ENCODE assay signal across 18 cellular contexts in the genomic region with DNA sequence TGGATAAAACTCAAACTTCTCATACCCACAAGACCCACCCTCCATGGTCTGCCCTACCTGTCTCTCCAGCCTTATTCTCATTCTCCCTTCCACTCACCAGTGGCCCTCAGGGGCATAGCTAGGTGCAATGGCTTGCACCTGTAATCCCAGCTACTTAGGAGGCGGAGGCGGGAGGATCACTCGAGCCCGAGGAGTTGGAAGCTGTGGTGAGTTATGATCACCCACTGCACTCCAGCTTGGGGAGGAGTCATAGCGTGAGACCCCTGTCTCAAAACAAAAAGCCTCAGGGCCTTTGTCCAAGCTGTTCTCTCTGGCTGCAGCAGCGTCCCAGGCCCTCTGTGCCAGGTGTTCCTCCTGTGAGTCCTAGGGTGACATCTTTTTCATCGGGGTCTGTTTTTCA. TPM values are rescaled to one million over a fixed set of nuclear protein-coding genes. Genes with fewer than 3 reads are reported as not detected.
DNase-seq lines count a peak whose midpoint lies in the region; ATAC-seq and TF ChIP-seq lines count a peak whose summit lies in the region.
"Had no signal": no experiment of that assay in that cellular context is flagged by ENCODE, and none has a peak within 500 bp of the region (broad histone marks: within the 10 kb centered on the region; RNA-seq: fewer than 3 reads in every experiment).

No MANE protein-coding gene starts in this region.

- no peak for ATAC-seq in T-helper 17 cell
- ATAC-seq in effector memory CD8-positive, alpha-beta T cell (replicated peaks): no peak
- ATAC-seq in natural killer cell treated with Interleukin-12 subunit alpha and Interleukin-12 subunit beta and Interleukin-15 and Interleukin-18, amount 100 ng/mL, for 72 hours: no peak
- ATAC-seq in GM21619 (IDR thresholded peaks at IDR 0.05; ENCODE audit: unreplicated experiment): no peak

- H3K36me3 Mint-ChIP-seq in CD8-positive, alpha-beta memory T cell: peaks cover 0 to 3% (median 0%) of the 10 kb centered on the region in 3 donors
- H3K36me3 Mint-ChIP-seq in T-helper 17 cell (ENCODE audit: low read depth): no peaks in the 10 kb centered on the region
- peaks cover 9% of the 10 kb centered on the region for H3K36me3 Mint-ChIP-seq in effector memory CD8-positive, alpha-beta T cell (ENCODE audit: insufficient read depth)
- H3K36me3 Mint-ChIP-seq in natural killer cell treated with Interleukin-12 subunit alpha and Interleukin-12 subunit beta and Interleukin-15 and Interleukin-18, amount 100 ng/mL, for 72 hours: no peaks in the 10 kb centered on the region
- H3K36me3 Mint-ChIP-seq: CD4-positive, CD25-positive, alpha-beta regulatory T cell had no signal

- no peak for DNase-seq in CD8-positive, alpha-beta memory T cell
- no peak for DNase-seq in T-helper 17 cell
- DNase-seq in effector memory CD8-positive, alpha-beta T cell: no peak
- DNase-seq in natural killer cell treated with Interleukin-12 subunit alpha and Interleukin-12 subunit beta and Interleukin-15 and Interleukin-18, amount 100 ng/mL, for 72 hours (ENCODE audit: low spot score): no peak
- no peak for DNase-seq in transverse colon
- DNase-seq in lower leg skin (ENCODE audit: low spot score in 2 of 2): no peak
- no peak for DNase-seq in effector CD8-positive, alpha-beta T cell (lab: John Stamatoyannopoulos, UW)
- DNase-seq: BE2C; C1 segment of cervical spinal cord; Caco-2; CD4-positive, CD25-positive, alpha-beta regulatory T cell; GM23248 had no signal

- TF ChIP-seq EP300 in transverse colon (IDR thresholded peaks at IDR 0.05; ENCODE audit: low read depth): no peak

- no peak overlapping the region for H3K4me3 ChIP-seq in CD8-positive, alpha-beta memory T cell (ENCODE audit: low read length)
- no peak overlapping the region for H3K4me3 ChIP-seq in transverse colon
- H3K4me3 ChIP-seq in lower leg skin (ENCODE audit: low read depth, poor library complexity, severe bottlenecking): no peak overlapping the region
- H3K4me3 ChIP-seq: GM23248, HAP-1 had no signal

- CTCF ChIA-PET in CD8-positive, alpha-beta memory T cell (lab: Charles Lee): no interaction called here

- no peaks in the 10 kb centered on the region for H3K27me3 ChIP-seq in CD8-positive, alpha-beta memory T cell (ENCODE audit: insufficient read depth, low read length, poor library complexity, severe bottlenecking)
- H3K27me3 ChIP-seq in transverse colon: no peaks in the 10 kb centered on the region
- H3K27me3 ChIP-seq: BE2C had no signal

- peaks cover 39 to 63% (median 57%) of the 10 kb centered on the region in 3 donors for H3K4me1 Mint-ChIP-seq in CD8-positive, alpha-beta memory T cell
- H3K4me1 Mint-ChIP-seq in T-helper 17 cell: peaks cover 24% of the 10 kb centered on the region
- H3K4me1 Mint-ChIP-seq in effector memory CD8-positive, alpha-beta T cell (ENCODE audit: low read depth in 2 of 2): peaks cover 37 to 39% of the 10 kb centered on the region in 2 donors
- H3K4me1 Mint-ChIP-seq in natural killer cell treated with Interleukin-12 subunit alpha and Interleukin-12 subunit beta and Interleukin-15 and Interleukin-18, amount 100 ng/mL, for 72 hours (ENCODE audit: low read depth in 2 of 2): peaks cover 43 to 44% of the 10 kb centered on the region in 2 donors

- TF ChIP-seq CTCF in transverse colon (IDR thresholded peaks at IDR 0.05) (no peak), lower leg skin (IDR thresholded peaks at IDR 0.05) (no peak)

- POLR2A ChIA-PET in CD8-positive, alpha-beta memory T cell (lab: Charles Lee): no interaction called here

- H3K9me3 ChIP-seq in CD8-positive, alpha-beta memory T cell (ENCODE audit: low read length): no peaks in the 10 kb centered on the region
- H3K9me3 ChIP-seq in T-helper 17 cell (ENCODE audit: control insufficient read depth, low read length, poor library complexity, severe bottlenecking) (no peaks in the 10 kb centered on the region), transverse colon (no peaks in the 10 kb centered on the region)
- H3K9me3 ChIP-seq: BE2C, Caco-2, HAP-1 had no signal

- TF ChIP-seq POLR2A in transverse colon (IDR thresholded peaks at IDR 0.05): no peak
- no peak for TF ChIP-seq POLR2A in lower leg skin (IDR thresholded peaks at IDR 0.05)

- H3K27me3 Mint-ChIP-seq in CD8-positive, alpha-beta memory T cell: peaks cover 0 to 2% of the 10 kb centered on the region in 2 donors
- H3K27me3 Mint-ChIP-seq in T-helper 17 cell: no peaks in the 10 kb centered on the region
- H3K27me3 Mint-ChIP-seq in effector memory CD8-positive, alpha-beta T cell: no peaks in the 10 kb centered on the region
- H3K27me3 Mint-ChIP-seq in natural killer cell treated with Interleukin-12 subunit alpha and Interleukin-12 subunit beta and Interleukin-15 and Interleukin-18, amount 100 ng/mL, for 72 hours: no peaks in the 10 kb centered on the region
- H3K27me3 Mint-ChIP-seq: CD4-positive, CD25-positive, alpha-beta regulatory T cell had no signal

- in situ Hi-C loops in transverse colon (cut with MboI; ENCODE audit: low pct_ligation_motif_present in 1 of 4, low pct_unique_long_range_greater_than_20kb in 1 of 4, low sequenced_read_pairs in 3 of 4): no loop called here

- H3K4me3 Mint-ChIP-seq in CD8-positive, alpha-beta memory T cell: no peak overlapping the region
- H3K4me3 Mint-ChIP-seq in T-helper 17 cell: no peak overlapping the region
- peak overlapping the region in 1 of 2 donors; percentile 29 for H3K4me3 Mint-ChIP-seq in effector memory CD8-positive, alpha-beta T cell
- peak overlapping the region; percentile 40 for H3K4me3 Mint-ChIP-seq in natural killer cell treated with Interleukin-12 subunit alpha and Interleukin-12 subunit beta and Interleukin-15 and Interleukin-18, amount 100 ng/mL, for 72 hours
- H3K4me3 Mint-ChIP-seq: CD4-positive, CD25-positive, alpha-beta regulatory T cell had no signal

- no peak overlapping the region for H3K27ac ChIP-seq in CD8-positive, alpha-beta memory T cell (ENCODE audit: low read depth, low read length)
- H3K27ac ChIP-seq in transverse colon: no peak overlapping the region
- H3K27ac ChIP-seq: GM23248, HL-60 had no signal

- H3K9me3 Mint-ChIP-seq in CD8-positive, alpha-beta memory T cell: no peaks in the 10 kb centered on the region
- H3K9me3 Mint-ChIP-seq in effector memory CD8-positive, alpha-beta T cell: no peaks in the 10 kb centered on the region
- no peaks in the 10 kb centered on the region for H3K9me3 Mint-ChIP-seq in natural killer cell treated with Interleukin-12 subunit alpha and Interleukin-12 subunit beta and Interleukin-15 and Interleukin-18, amount 100 ng/mL, for 72 hours
- H3K9me3 Mint-ChIP-seq: CD4-positive, CD25-positive, alpha-beta regulatory T cell had no signal

- intact Hi-C loops in transverse colon (cut with DNase I; ENCODE audit: low total_unique reads): no loop called here
- intact Hi-C loops in lower leg skin (cut with DNase I; ENCODE audit: low total_unique reads): no loop called here

- whole genome bisulfite sequencing in transverse colon (ENCODE audit: low coverage in 1 of 2), 2 donors: 85% methylated on average over 7 of the region's 7 CpGs; no CpG with 5 or more reads in 1 of the 2 donors
- WGBS in lower leg skin, 2 donors: 73 to 83% methylated on average over 7 of the region's 7 CpGs

- no peaks in the 10 kb centered on the region for H3K36me3 ChIP-seq in CD8-positive, alpha-beta memory T cell (ENCODE audit: insufficient read depth, low read length)
- no peaks in the 10 kb centered on the region for H3K36me3 ChIP-seq in transverse colon
- H3K36me3 ChIP-seq: BE2C, HAP-1 had no signal

- H3K4me1 ChIP-seq in CD8-positive, alpha-beta memory T cell (ENCODE audit: insufficient read depth, low read length): peaks cover 41% of the 10 kb centered on the region
- H3K4me1 ChIP-seq in transverse colon: no peaks in the 10 kb centered on the region
- H3K4me1 ChIP-seq: BE2C, Caco-2, HAP-1 had no signal

- peak overlapping the region; percentile 40 to 94 (median 64) for H3K27ac Mint-ChIP-seq in CD8-positive, alpha-beta memory T cell
- peak overlapping the region; percentile 73 for H3K27ac Mint-ChIP-seq in T-helper 17 cell
- peak overlapping the region; percentile 92 to 96 for H3K27ac Mint-ChIP-seq in effector memory CD8-positive, alpha-beta T cell
- H3K27ac Mint-ChIP-seq in natural killer cell treated with Interleukin-12 subunit alpha and Interleukin-12 subunit beta and Interleukin-15 and Interleukin-18, amount 100 ng/mL, for 72 hours: peak overlapping the region in 1 of 2 donors; percentile 73

RNA-seq across cellular contexts. Expression of a gene that starts 16.5 kb away (rescaled TPM):
- total RNA-seq in CD8-positive, alpha-beta memory T cell: under 1 TPM in 1 of 2 experiments, not detected in 1; 0.18 TPM
- 8.7 TPM for polyA plus RNA-seq in CD8-positive, alpha-beta memory T cell
- 1 to 10 TPM; 3.0 to 4.2 TPM for total RNA-seq in T-helper 17 cell
- total RNA-seq in natural killer cell treated with Interleukin-12 subunit alpha and Interleukin-12 subunit beta and Interleukin-15 and Interleukin-18, amount 100 ng/mL, for 72 hours: 1 to 10 TPM; 3.0 to 4.1 TPM
- not detected for total RNA-seq in transverse colon
- 1 to 10 TPM in 1 of 4 donors, under 1 TPM in 2, not detected in 1; 0.42 to 1.1 (median 0.46) TPM for total RNA-seq in lower leg skin
- total RNA-seq: A172, Caco-2, GM23248, HT1080 had no signal
- polyA plus RNA-seq: GM23248 had no signal

RNA-seq across cellular contexts. Expression of a gene that starts 17.2 kb away (rescaled TPM):
- not detected for total RNA-seq in CD8-positive, alpha-beta memory T cell
- polyA plus RNA-seq in CD8-positive, alpha-beta memory T cell: not detected
- total RNA-seq in T-helper 17 cell (not detected), transverse colon (not detected), lower leg skin (1 to 10 TPM in 2 of 4 donors, not detected in 2; 1.1 to 2.4 TPM)
- total RNA-seq in natural killer cell treated with Interleukin-12 subunit alpha and Interleukin-12 subunit beta and Interleukin-15 and Interleukin-18, amount 100 ng/mL, for 72 hours: not detected
- total RNA-seq: A172; Caco-2; CD4-positive, CD25-positive, alpha-beta regulatory T cell; GM23248; H4; HT1080 had no signal
- polyA plus RNA-seq: CD4-positive, CD25-positive, alpha-beta regulatory T cell; GM23248 had no signal

RNA-seq across cellular contexts. Expression of a gene that starts 54.7 kb away (rescaled TPM):
- total RNA-seq in CD8-positive, alpha-beta memory T cell: not detected
- polyA plus RNA-seq in CD8-positive, alpha-beta memory T cell: not detected
- total RNA-seq in T-helper 17 cell (not detected), transverse colon (not detected), lower leg skin (not detected)
- not detected for total RNA-seq in natural killer cell treated with Interleukin-12 subunit alpha and Interleukin-12 subunit beta and Interleukin-15 and Interleukin-18, amount 100 ng/mL, for 72 hours
- total RNA-seq: A172; Caco-2; CD4-positive, CD25-positive, alpha-beta regulatory T cell; GM23248; H4; HT1080 had no signal
- polyA plus RNA-seq: CD4-positive, CD25-positive, alpha-beta regulatory T cell; GM23248 had no signal
